Comparison of ENCODE assay signal across 10 cellular contexts in genomic region chr13:99075268-99076191, GRCh38.
DNase-seq lines count a peak whose midpoint lies in the region; ATAC-seq, FAIRE-seq and TF ChIP-seq lines count a peak whose summit lies in the region.
"Had no signal": no experiment of that assay in that cellular context is flagged by ENCODE, and none has a peak within 500 bp of the region (broad histone marks: within the 10 kb centered on the region; RNA-seq: fewer than 3 reads in every experiment).

No MANE protein-coding gene starts in this region.

- SMC1A ChIA-PET in GM12878 (lab: Charles Lee; ENCODE audit: uncharacterized antibody, unreplicated experiment) = interaction anchor here (0.6 to 1.0 kb wide), 2 partner anchors 13 to 183 kb away, joined by 3 to 4 read pairs; partner anchors contain the start of gene GPR18

- H3K36me3 Mint-ChIP-seq in Caco-2 (ENCODE audit: insufficient read depth, unreplicated experiment) = peaks cover 18% of the 10 kb centered on the region

- no peaks in the 10 kb centered on the region for H3K27me3 Mint-ChIP-seq in Caco-2 (ENCODE audit: insufficient read depth, unreplicated experiment)

- FAIRE-seq in GM12878 (lab: Jason Lieb, UNC) = peak; percentile 56

- peaks cover 4% of the 10 kb centered on the region; the same call in 1 of the 2 replicates for H3K4me1 ChIP-seq in GM12878 (ENCODE audit: control insufficient read depth, insufficient read depth, low read length)
- H3K4me1 ChIP-seq in Caco-2 = peaks cover 32% of the 10 kb centered on the region
- H3K4me1 ChIP-seq in BE2C = no peaks in the 10 kb centered on the region

- H4K20me1 ChIP-seq in GM12878 (ENCODE audit: control insufficient read depth, insufficient read depth) = no peaks in the 10 kb centered on the region

- no peak overlapping the region for H3K9ac ChIP-seq in GM12878 (ENCODE audit: control insufficient read depth, insufficient read depth, low read length)

- DNase-seq in GM12878 (ENCODE audit: low read depth, low spot score) = peak; percentile 36
- no peak for DNase-seq in Caco-2
- no peak for DNase-seq in BE2C
- DNase-seq in NCI-H1105 treated with DMSO at 0.1 percent for 48 hours (lab: John Stamatoyannopoulos, UW) = no peak
- no peak for DNase-seq in Right ventricle myocardium inferior (ENCODE audit: missing footprints)
- DNase-seq: NCI-H1694 had no signal

- H3K27me3 ChIP-seq in GM12878 (replicated peaks in 1 of 2; ENCODE audit: control insufficient read depth in 2 of 2, insufficient read depth in 2 of 2, low read length in 1 of 2) (no peaks in the 10 kb centered on the region), Caco-2 (replicated peaks; ENCODE audit: control insufficient read depth, insufficient read depth, low read length) (no peaks in the 10 kb centered on the region), BE2C (peaks cover 43% of the 10 kb centered on the region)

- CTCF ChIA-PET in GM12878 (lab: Yijun Ruan, JAX) = interaction anchor here (0.6 to 1.1 kb wide), 2 partner anchors 8 to 129 kb away, joined by 3 read pairs; no protein-coding TSS in a partner anchor
- CTCF ChIA-PET in Caco-2 (lab: Charles Lee) = no interaction called here

- intact Hi-C loops in GM12878 (cut with micrococcal nuclease; ENCODE audit: unreplicated experiment) = no loop called here
- intact Hi-C loops in Caco-2 (cut with micrococcal nuclease; ENCODE audit: unreplicated experiment) = no loop called here
- intact Hi-C loops in Right ventricle myocardium inferior (cut with DNase I) = no loop called here

- H3K4me2 ChIP-seq in GM12878 (ENCODE audit: control insufficient read depth, insufficient read depth) = peak overlapping the region; percentile 44

- peaks cover 10% of the 10 kb centered on the region; the same call in 2 of the 3 replicates for H3K9me3 ChIP-seq in GM12878 (replicated peaks; ENCODE audit: control insufficient read depth, insufficient read depth, low read length)
- H3K9me3 ChIP-seq in Caco-2 = 0 out of 2 replicates have a peak, but pooled peaks cover 8% of the 10 kb centered on the region
- no peaks in the 10 kb centered on the region for H3K9me3 ChIP-seq in BE2C

- 0% methylated on average over 1 of the region's 1 CpG for WGBS in GM12878 (ENCODE audit: insufficient coverage, insufficient replicate concordance, low lambda C conversion rate, missing lambda C conversion rate)

- in situ Hi-C loops in GM12878 (cut with MboI) = no loop called here

- H3K79me2 ChIP-seq in GM12878 (ENCODE audit: control insufficient read depth, insufficient read depth, low read length) = no peaks in the 10 kb centered on the region

- TF ChIP-seq CTCF in GM12878 (IDR thresholded peaks at IDR 0.05 in 2 of 3, conservative IDR thresholded peaks at IDR 0.05 in 1 of 3; ENCODE audit: control insufficient read depth in 2 of 3, extremely low read depth in 1 of 3, insufficient read depth in 1 of 3, low read depth in 3 of 3, low read length in 3 of 3) = no peak
- TF ChIP-seq CTCF in Caco-2 (IDR thresholded peaks at IDR 0.05; ENCODE audit: insufficient read depth in 1 of 2, low read depth in 1 of 2, low read length in 1 of 2, severe bottlenecking in 1 of 2, unreplicated experiment in 1 of 2) = no peak
- no peak for TF ChIP-seq CTCF in BE2C (IDR thresholded peaks at IDR 0.05; ENCODE audit: low read depth, low read length)

- RAD21 ChIA-PET in GM12878 (lab: Charles Lee; ENCODE audit: unreplicated experiment) = no interaction called here

- TF ChIP-seq EP300 in GM12878 (IDR thresholded peaks at IDR 0.05; ENCODE audit: borderline replicate concordance in 1 of 2, control insufficient read depth in 1 of 2, low read depth in 2 of 2, low read length in 2 of 2) = no peak

- no peak overlapping the region for H3K4me3 ChIP-seq in GM12878
- no peak overlapping the region for H3K4me3 ChIP-seq in Caco-2 (ENCODE audit: low read depth, low read length)
- H3K4me3 ChIP-seq in BE2C (ENCODE audit: low read depth, low read length) = no peak overlapping the region

- H3K36me3 ChIP-seq in GM12878 (ENCODE audit: control insufficient read depth in 2 of 2, insufficient read depth in 2 of 2, low read length in 1 of 2) = no peaks in the 10 kb centered on the region
- H3K36me3 ChIP-seq in Caco-2 (ENCODE audit: control insufficient read depth, insufficient read depth, low read length) = 0 out of 2 replicates have a peak, but pooled peaks cover 2% of the 10 kb centered on the region
- no peaks in the 10 kb centered on the region for H3K36me3 ChIP-seq in BE2C

- H2AFZ ChIP-seq in GM12878 (ENCODE audit: control insufficient read depth, low read depth, low read length) = peak overlapping the region; percentile 75

- peak overlapping the region; percentile 48; the same call in 1 of the 2 replicates for H3K27ac ChIP-seq in GM12878 (ENCODE audit: control insufficient read depth, insufficient read depth)

- H3K4me3 Mint-ChIP-seq in Caco-2 (ENCODE audit: unreplicated experiment) = no peak overlapping the region
- H3K4me3 Mint-ChIP-seq: mesothelial cell of epicardium had no signal

- TF ChIP-seq POLR2A in GM12878 (IDR thresholded peaks at IDR 0.05; ENCODE audit: low read depth, low read length) = no peak

- no TSS peak for BruUV-seq in GM12878 (replicated peaks; lab: Mats Ljungman, UMichigan)
- BruUV-seq in Caco-2 (replicated peaks; lab: Mats Ljungman, UMichigan) = no TSS peak

- ATAC-seq in GM18498 (IDR thresholded peaks at IDR 0.05; ENCODE audit: unreplicated experiment) = peak; percentile 96
- ATAC-seq in GM21360 (IDR thresholded peaks at IDR 0.05; ENCODE audit: unreplicated experiment) = peak; percentile 94
- peak; percentile 92 for ATAC-seq in HG03196 (IDR thresholded peaks at IDR 0.05; ENCODE audit: unreplicated experiment)
- ATAC-seq in GM12878 = peak; percentile 70
- ATAC-seq in Right ventricle myocardium inferior = no peak

- H3K27ac Mint-ChIP-seq in Caco-2 (ENCODE audit: unreplicated experiment) = no peak overlapping the region

- TF ChIP-seq RAD21 in GM12878 (IDR thresholded peaks at IDR 0.05; ENCODE audit: insufficient read depth, low read depth, low read length) = no peak

- peaks cover 30% of the 10 kb centered on the region for H3K9me3 Mint-ChIP-seq in Caco-2 (ENCODE audit: unreplicated experiment)

- H3K4me1 Mint-ChIP-seq in Caco-2 (ENCODE audit: low read depth, unreplicated experiment) = peaks cover 34% of the 10 kb centered on the region

- POLR2A ChIA-PET in GM12878 (lab: Charles Lee) (no interaction called here), Caco-2 (lab: Charles Lee) (no interaction called here)

TF ChIP-seq in GM12878, 131 proteins besides CTCF, POLR2A, EP300 and RAD21:
- no peak for TF ChIP-seq NFIC (IDR thresholded peaks at IDR 0.05; ENCODE audit: low read depth, low read length)
- TF ChIP-seq POU2F2 (IDR thresholded peaks at IDR 0.05; ENCODE audit: borderline replicate concordance, low read depth, low read length) = no peak
- TF ChIP-seq SPI1 (IDR thresholded peaks at IDR 0.05; ENCODE audit: borderline replicate concordance, insufficient read depth, low read depth, low read length) = peak; percentile 15; the same call in 1 of the 2 replicates
- TF ChIP-seq ETV6 (conservative IDR thresholded peaks at IDR 0.05 in 1 of 2, IDR thresholded peaks at IDR 0.05 in 1 of 2; ENCODE audit: borderline replicate concordance in 1 of 2, low read depth in 1 of 2) = no peak
- no peak for TF ChIP-seq YBX1 (IDR thresholded peaks at IDR 0.05)
- no peak for TF ChIP-seq CEBPB (IDR thresholded peaks at IDR 0.05; ENCODE audit: borderline replicate concordance in 1 of 2, low read depth in 2 of 2, low read length in 2 of 2)
- TF ChIP-seq MEF2A (IDR thresholded peaks at IDR 0.05; ENCODE audit: insufficient read depth, low read depth, low read length) = peak; percentile 83
- no peak for TF ChIP-seq SIN3A (IDR thresholded peaks at IDR 0.05; ENCODE audit: low read depth, low read length)
- no peak for TF ChIP-seq NFYA (IDR thresholded peaks at IDR 0.05; ENCODE audit: borderline replicate concordance, low read depth, low read length)
- no peak for TF ChIP-seq CHD1 (IDR thresholded peaks at IDR 0.05; ENCODE audit: low read depth, low read length)
